Comparison of ENCODE assay signal across 1 cellular context in genomic region chr17:700504-701094, GRCh38.
TF ChIP-seq lines count a peak whose summit lies in the region.

No MANE protein-coding gene starts in this region.

TF ChIP-seq in IMR-90, 13 proteins besides CTCF, POLR2A, EP300 and RAD21 (continued from another document):
- TF ChIP-seq ELK1 (IDR thresholded peaks at IDR 0.05; ENCODE audit: borderline replicate concordance, low read depth, low read length) (no peak), NFE2L2 (IDR thresholded peaks at IDR 0.05; ENCODE audit: low read depth, low read length) (no peak), BHLHE40 (IDR thresholded peaks at IDR 0.05; ENCODE audit: low read depth, low read length) (no peak)
